20 cellular contexts compared by ENCODE assay signal in the genomic region with DNA sequence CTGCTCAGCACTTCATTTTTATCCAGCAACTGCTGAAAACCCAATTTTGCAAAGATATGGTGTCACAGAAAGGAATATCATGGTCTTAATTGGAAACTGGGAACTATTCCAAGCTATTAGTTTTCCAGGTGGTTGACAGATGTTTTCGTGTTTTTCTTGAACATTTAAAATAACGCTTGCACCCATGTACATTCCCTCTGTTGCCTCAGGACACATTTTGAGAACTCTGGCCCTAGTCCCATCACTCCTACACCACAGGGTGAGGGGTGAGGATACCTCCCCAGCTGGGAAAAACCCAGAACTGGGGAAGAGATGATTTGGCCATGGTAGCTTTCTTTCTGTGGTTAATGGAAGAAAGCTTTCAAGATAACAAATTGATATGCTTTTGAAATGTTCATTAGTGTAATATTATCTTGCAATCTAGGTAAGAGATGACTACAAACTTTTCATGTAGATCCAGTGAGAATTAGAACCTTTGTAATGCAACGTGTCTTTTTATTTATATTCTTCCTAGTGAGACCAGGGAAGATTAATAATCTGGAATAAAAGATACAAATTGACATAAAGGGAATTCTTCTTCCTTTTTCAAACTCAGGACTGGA.
DNase-seq lines count a peak whose midpoint lies in the region; ATAC-seq and TF ChIP-seq lines count a peak whose summit lies in the region.
"Had no signal": no experiment of that assay in that cellular context is flagged by ENCODE, and none has a peak within 500 bp of the region (broad histone marks: within the 10 kb centered on the region; RNA-seq: fewer than 3 reads in every experiment).

No MANE protein-coding gene starts in this region.

- H3K36me3 Mint-ChIP-seq in MCF 10A (ENCODE audit: insufficient read depth, unreplicated experiment) = peaks cover 13% of the 10 kb centered on the region
- H3K36me3 Mint-ChIP-seq: activated naive CD4-positive, alpha-beta T cell treated with anti-CD3 and anti-CD28 coated beads, Interleukin-2, amount 50 U/mL, for 24 hours; CD8-positive, alpha-beta T cell had no signal

- peak overlapping the region; percentile 82 for H3K27ac Mint-ChIP-seq in MCF 10A (ENCODE audit: low read depth, unreplicated experiment)
- H3K27ac Mint-ChIP-seq: activated naive CD4-positive, alpha-beta T cell treated with anti-CD3 and anti-CD28 coated beads, Interleukin-2, amount 50 U/mL, for 24 hours; CD8-positive, alpha-beta T cell; progenitor cell of endocrine pancreas had no signal

- H3K4me1 ChIP-seq in breast epithelium (no peaks in the 10 kb centered on the region), tibial artery (peaks cover 0 to 55% (median 10%) of the 10 kb centered on the region in 4 donors)
- H3K4me1 ChIP-seq: upper lobe of right lung had no signal

- CTCF ChIA-PET in MCF 10A (lab: Yijun Ruan, JAX) = interaction anchor here (0.6 to 5.0 kb wide), 7 partner anchors 10 to 1740 kb away, joined by 3 to 28 read pairs (median 5); no protein-coding TSS in a partner anchor

- TF ChIP-seq CTCF in MCF 10A (IDR thresholded peaks at IDR 0.05; ENCODE audit: unreplicated experiment) = no peak
- TF ChIP-seq CTCF in breast epithelium (IDR thresholded peaks at IDR 0.05) = no peak
- no peak for TF ChIP-seq CTCF in foreskin fibroblast (IDR thresholded peaks at IDR 0.05; ENCODE audit: low read depth, low read length)
- no peak for TF ChIP-seq CTCF in tibial artery (IDR thresholded peaks at IDR 0.05)

- H3K27ac ChIP-seq in breast epithelium (no peak overlapping the region), tibial artery (peak overlapping the region; percentile 49 to 56)
- H3K27ac ChIP-seq: SJSA1, upper lobe of right lung had no signal

- POLR2A ChIA-PET in MCF 10A (lab: Yijun Ruan, JAX) = interaction anchor here (0.7 to 1.0 kb wide), 2 partner anchors 27 to 70 kb away, joined by 3 to 5 read pairs; no protein-coding TSS in a partner anchor

- H3K9me3 ChIP-seq in breast epithelium (no peaks in the 10 kb centered on the region), tibial artery (no peaks in the 10 kb centered on the region)
- H3K9me3 ChIP-seq: A549, SJSA1, upper lobe of right lung had no signal

- peak; percentile 44; the same call in 2 of the 3 replicates for ATAC-seq in SK-N-SH treated with all-trans-retinoic acid at 6 μM for 48 hours
- ATAC-seq: A549; CD8-positive, alpha-beta T cell; stimulated activated naive CD8-positive, alpha-beta T cell treated with anti-CD3 and anti-CD28 coated beads, Interleukin-15, Interleukin-2, amounts not matched to agents 100 U/mL and 50 U/mL, for 24 hours; upper lobe of right lung had no signal

- TF ChIP-seq POLR2A in breast epithelium (IDR thresholded peaks at IDR 0.05) = no peak

- H3K36me3 ChIP-seq in breast epithelium (no peaks in the 10 kb centered on the region), tibial artery (peaks cover 0 to 5% (median 0%) of the 10 kb centered on the region in 3 donors)
- H3K36me3 ChIP-seq: SJSA1, upper lobe of right lung had no signal

- H3K4me3 ChIP-seq in breast epithelium = no peak overlapping the region
- H3K4me3 ChIP-seq in foreskin fibroblast (ENCODE audit: low read depth in 1 of 2, low read length in 2 of 2) = no peak overlapping the region
- no peak overlapping the region for H3K4me3 ChIP-seq in tibial artery
- H3K4me3 ChIP-seq: A549, SJSA1, upper lobe of right lung had no signal

- no peaks in the 10 kb centered on the region for H3K27me3 Mint-ChIP-seq in MCF 10A (ENCODE audit: insufficient read depth, unreplicated experiment)
- H3K27me3 Mint-ChIP-seq: progenitor cell of endocrine pancreas had no signal

- no peak overlapping the region for H3K4me3 Mint-ChIP-seq in MCF 10A (ENCODE audit: unreplicated experiment)
- H3K4me3 Mint-ChIP-seq: activated naive CD4-positive, alpha-beta T cell treated with anti-CD3 and anti-CD28 coated beads, Interleukin-2, amount 50 U/mL, for 24 hours; CD8-positive, alpha-beta T cell had no signal

- no TSS peak for BruUV-seq in MCF 10A (replicated peaks; lab: Mats Ljungman, UMichigan)

- intact Hi-C loops in MCF 10A (cut with micrococcal nuclease) = no loop called here
- intact Hi-C loops in breast epithelium (cut with DNase I; ENCODE audit: low total_unique reads) = no loop called here
- intact Hi-C loops in tibial artery (cut with DNase I; ENCODE audit: low total_unique reads) = no loop called here

- DNase-seq in MCF 10A (ENCODE audit: unreplicated experiment) (peak; percentile 70), breast epithelium (ENCODE audit: low spot score in 2 of 2) (no peak), foreskin fibroblast (peak; percentile 71 to 91), tibial artery (no peak), middle frontal gyrus (ENCODE audit: extremely low spot score, low spot score) (no peak), ureter (ENCODE audit: low spot score) (no peak), SKM-1 (lab: John Stamatoyannopoulos, UW; ENCODE audit: unreplicated experiment) (no peak)
- DNase-seq: activated CD4-positive, alpha-beta T cell treated with anti-CD3 and anti-CD28 coated beads, Interleukin-2, amount 50 U/mL, for 1 hour; activated T-cell treated with anti-CD3 and anti-CD28 coated beads, Interleukin-2, amount 50 U/mL, for 1 hour; CD8-positive, alpha-beta T cell; effector memory CD4-positive, alpha-beta T cell; KBM-7; NCI-H146; stimulated activated naive CD8-positive, alpha-beta T cell treated with anti-CD3 and anti-CD28 coated beads, Interleukin-15, Interleukin-2, amounts not matched to agents 100 U/mL and 50 U/mL, for 24 hours; upper lobe of right lung had no signal

- peaks cover 39% of the 10 kb centered on the region for H3K4me1 Mint-ChIP-seq in MCF 10A (ENCODE audit: insufficient read depth, unreplicated experiment)
- H3K4me1 Mint-ChIP-seq: activated naive CD4-positive, alpha-beta T cell treated with anti-CD3 and anti-CD28 coated beads, Interleukin-2, amount 50 U/mL, for 24 hours had no signal

- H3K27me3 ChIP-seq in breast epithelium = no peaks in the 10 kb centered on the region
- H3K27me3 ChIP-seq in tibial artery = no peaks in the 10 kb centered on the region
- H3K27me3 ChIP-seq: SJSA1, upper lobe of right lung had no signal

- peaks cover 7% of the 10 kb centered on the region for H3K9me3 Mint-ChIP-seq in MCF 10A (ENCODE audit: unreplicated experiment)
- H3K9me3 Mint-ChIP-seq: activated naive CD4-positive, alpha-beta T cell treated with anti-CD3 and anti-CD28 coated beads, Interleukin-2, amount 50 U/mL, for 24 hours; CD8-positive, alpha-beta T cell had no signal

TF ChIP-seq in SK-N-SH treated with all-trans-retinoic acid at 6 μM for 48 hours, 23 proteins besides CTCF, POLR2A, EP300 and RAD21 (continues in another document):
- TF ChIP-seq ZC3H10 (CRISPR knock-in tag; IDR thresholded peaks at IDR 0.05) = no peak
- TF ChIP-seq GLIS3 (CRISPR knock-in tag; IDR thresholded peaks at IDR 0.05) = no peak
- no peak for TF ChIP-seq ZFP3 (CRISPR knock-in tag; IDR thresholded peaks at IDR 0.05)
- no peak for TF ChIP-seq TOX (CRISPR knock-in tag; IDR thresholded peaks at IDR 0.05; ENCODE audit: borderline replicate concordance)
- TF ChIP-seq, protein P1, sequence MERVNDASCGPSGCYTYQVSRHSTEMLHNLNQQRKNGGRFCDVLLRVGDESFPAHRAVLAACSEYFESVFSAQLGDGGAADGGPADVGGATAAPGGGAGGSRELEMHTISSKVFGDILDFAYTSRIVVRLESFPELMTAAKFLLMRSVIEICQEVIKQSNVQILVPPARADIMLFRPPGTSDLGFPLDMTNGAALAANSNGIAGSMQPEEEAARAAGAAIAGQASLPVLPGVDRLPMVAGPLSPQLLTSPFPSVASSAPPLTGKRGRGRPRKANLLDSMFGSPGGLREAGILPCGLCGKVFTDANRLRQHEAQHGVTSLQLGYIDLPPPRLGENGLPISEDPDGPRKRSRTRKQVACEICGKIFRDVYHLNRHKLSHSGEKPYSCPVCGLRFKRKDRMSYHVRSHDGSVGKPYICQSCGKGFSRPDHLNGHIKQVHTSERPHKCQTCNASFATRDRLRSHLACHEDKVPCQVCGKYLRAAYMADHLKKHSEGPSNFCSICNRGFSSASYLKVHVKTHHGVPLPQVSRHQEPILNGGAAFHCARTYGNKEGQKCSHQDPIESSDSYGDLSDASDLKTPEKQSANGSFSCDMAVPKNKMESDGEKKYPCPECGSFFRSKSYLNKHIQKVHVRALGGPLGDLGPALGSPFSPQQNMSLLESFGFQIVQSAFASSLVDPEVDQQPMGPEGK (CRISPR knock-in tag; IDR thresholded peaks at IDR 0.05; ENCODE audit: borderline replicate concordance) = no peak
- no peak for TF ChIP-seq ESRRG (CRISPR knock-in tag; IDR thresholded peaks at IDR 0.05)
- peak; percentile 97 for TF ChIP-seq TCF4 (CRISPR knock-in tag; IDR thresholded peaks at IDR 0.05; ENCODE audit: borderline replicate concordance)
- TF ChIP-seq ISL1 (CRISPR knock-in tag; IDR thresholded peaks at IDR 0.05) = peak; percentile 25
- TF ChIP-seq, protein P2, sequence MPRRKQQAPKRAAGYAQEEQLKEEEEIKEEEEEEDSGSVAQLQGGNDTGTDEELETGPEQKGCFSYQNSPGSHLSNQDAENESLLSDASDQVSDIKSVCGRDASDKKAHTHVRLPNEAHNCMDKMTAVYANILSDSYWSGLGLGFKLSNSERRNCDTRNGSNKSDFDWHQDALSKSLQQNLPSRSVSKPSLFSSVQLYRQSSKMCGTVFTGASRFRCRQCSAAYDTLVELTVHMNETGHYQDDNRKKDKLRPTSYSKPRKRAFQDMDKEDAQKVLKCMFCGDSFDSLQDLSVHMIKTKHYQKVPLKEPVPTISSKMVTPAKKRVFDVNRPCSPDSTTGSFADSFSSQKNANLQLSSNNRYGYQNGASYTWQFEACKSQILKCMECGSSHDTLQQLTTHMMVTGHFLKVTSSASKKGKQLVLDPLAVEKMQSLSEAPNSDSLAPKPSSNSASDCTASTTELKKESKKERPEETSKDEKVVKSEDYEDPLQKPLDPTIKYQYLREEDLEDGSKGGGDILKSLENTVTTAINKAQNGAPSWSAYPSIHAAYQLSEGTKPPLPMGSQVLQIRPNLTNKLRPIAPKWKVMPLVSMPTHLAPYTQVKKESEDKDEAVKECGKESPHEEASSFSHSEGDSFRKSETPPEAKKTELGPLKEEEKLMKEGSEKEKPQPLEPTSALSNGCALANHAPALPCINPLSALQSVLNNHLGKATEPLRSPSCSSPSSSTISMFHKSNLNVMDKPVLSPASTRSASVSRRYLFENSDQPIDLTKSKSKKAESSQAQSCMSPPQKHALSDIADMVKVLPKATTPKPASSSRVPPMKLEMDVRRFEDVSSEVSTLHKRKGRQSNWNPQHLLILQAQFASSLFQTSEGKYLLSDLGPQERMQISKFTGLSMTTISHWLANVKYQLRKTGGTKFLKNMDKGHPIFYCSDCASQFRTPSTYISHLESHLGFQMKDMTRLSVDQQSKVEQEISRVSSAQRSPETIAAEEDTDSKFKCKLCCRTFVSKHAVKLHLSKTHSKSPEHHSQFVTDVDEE (CRISPR knock-in tag; IDR thresholded peaks at IDR 0.05) = peak; percentile 81; the same call in 1 of the 2 replicates

Comparison
In these comparisons a context has a peak if more than half of its experiments do, and no peak if none do; other contexts are left out.
1. DNase-seq: peak in MCF 10A (single experiment) and foreskin fibroblast (2 of 2); none in breast epithelium (0 of 2), tibial artery (0 of 2), middle frontal gyrus (single experiment), ureter (single experiment) and SKM-1 (single experiment).
2. H3K27ac ChIP-seq: peak in tibial artery (2 of 2); none in breast epithelium (0 of 2).